Comparison of ENCODE assay signal across 1 cellular context in the genomic region with DNA sequence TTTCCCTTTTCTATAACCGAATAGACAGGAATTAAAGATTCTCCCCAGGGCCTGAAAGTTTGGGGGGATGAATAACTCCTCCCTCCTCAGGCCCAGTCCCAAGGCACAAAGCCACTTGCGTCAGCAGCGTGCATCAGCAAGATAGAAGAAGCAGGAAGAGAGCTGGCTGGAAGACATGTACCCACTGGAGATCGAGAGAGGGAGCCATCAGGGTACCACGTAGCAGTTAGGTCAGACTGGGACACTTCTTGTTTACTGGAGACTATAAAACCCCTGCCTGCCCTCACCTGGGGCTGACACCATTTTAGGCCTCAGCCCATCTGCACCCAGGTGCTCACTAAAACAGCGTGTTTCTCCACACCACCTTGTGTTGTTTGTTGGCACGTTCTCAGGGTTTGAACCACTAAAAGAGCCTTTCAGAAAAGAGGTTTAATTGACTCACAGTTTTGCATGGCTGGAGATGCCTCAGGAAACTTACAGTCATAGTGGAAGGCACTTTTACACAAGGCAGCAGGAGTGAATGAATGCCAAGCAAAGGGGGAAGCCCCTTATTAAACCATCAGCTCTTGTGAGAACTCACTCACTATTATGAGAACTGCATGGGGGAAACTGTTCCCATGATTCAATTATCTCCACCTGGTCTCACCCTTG.
TF ChIP-seq lines count a peak whose summit lies in the region.

No MANE protein-coding gene starts in this region.

TF ChIP-seq in GM12878, 131 proteins besides CTCF, POLR2A, EP300 and RAD21 (continued from another document):
- TF ChIP-seq PRDM15 (CRISPR knock-in tag; IDR thresholded peaks at IDR 0.05), result no peak
- no peak for TF ChIP-seq PKNOX1 (IDR thresholded peaks at IDR 0.05)
- 0 out of 2 replicates have a peak, but pooled peaks have one; percentile 24 for TF ChIP-seq EED (IDR thresholded peaks at IDR 0.05; ENCODE audit: low read depth)
- TF ChIP-seq MTA2 (IDR thresholded peaks at IDR 0.05; ENCODE audit: low read depth), result peak; percentile 42; the same call in 1 of the 2 replicates
- TF ChIP-seq ATF2 (IDR thresholded peaks at IDR 0.05; ENCODE audit: low read length), result peak; percentile 50
- no peak for TF ChIP-seq EGR1 (IDR thresholded peaks at IDR 0.05; ENCODE audit: borderline replicate concordance in 1 of 2, low read depth in 2 of 2, low read length in 2 of 2)
- TF ChIP-seq, protein P1, sequence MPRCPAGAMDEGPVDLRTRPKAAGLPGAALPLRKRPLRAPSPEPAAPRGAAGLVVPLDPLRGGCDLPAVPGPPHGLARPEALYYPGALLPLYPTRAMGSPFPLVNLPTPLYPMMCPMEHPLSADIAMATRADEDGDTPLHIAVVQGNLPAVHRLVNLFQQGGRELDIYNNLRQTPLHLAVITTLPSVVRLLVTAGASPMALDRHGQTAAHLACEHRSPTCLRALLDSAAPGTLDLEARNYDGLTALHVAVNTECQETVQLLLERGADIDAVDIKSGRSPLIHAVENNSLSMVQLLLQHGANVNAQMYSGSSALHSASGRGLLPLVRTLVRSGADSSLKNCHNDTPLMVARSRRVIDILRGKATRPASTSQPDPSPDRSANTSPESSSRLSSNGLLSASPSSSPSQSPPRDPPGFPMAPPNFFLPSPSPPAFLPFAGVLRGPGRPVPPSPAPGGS (IDR thresholded peaks at IDR 0.05; ENCODE audit: borderline replicate concordance, insufficient read depth, low read depth, low read length, poor library complexity, severe bottlenecking), result peak; percentile 33
- TF ChIP-seq TBL1XR1 (IDR thresholded peaks at IDR 0.05; ENCODE audit: low read depth, low read length), result no peak
- no peak for TF ChIP-seq STAT3 (IDR thresholded peaks at IDR 0.05; ENCODE audit: low read depth, low read length)
- peak; percentile 49; the same call in 1 of the 2 replicates for TF ChIP-seq PAX5 (IDR thresholded peaks at IDR 0.05; ENCODE audit: borderline replicate concordance, low read depth, low read length)
- TF ChIP-seq SUPT20H (IDR thresholded peaks at IDR 0.05; ENCODE audit: borderline replicate concordance, control insufficient read depth, low read depth, low read length), result no peak
- TF ChIP-seq ZBED1 (IDR thresholded peaks at IDR 0.05; ENCODE audit: borderline replicate concordance), result no peak
- TF ChIP-seq IRF4 (IDR thresholded peaks at IDR 0.05; ENCODE audit: low read depth, low read length), result peak; percentile 56; the same call in 1 of the 2 replicates
- TF ChIP-seq YY1 (IDR thresholded peaks at IDR 0.05; ENCODE audit: low read depth, low read length), result no peak
- TF ChIP-seq JUNB (IDR thresholded peaks at IDR 0.05), result peak; percentile 59
- TF ChIP-seq KAT2A (conservative IDR thresholded peaks at IDR 0.05; ENCODE audit: control insufficient read depth, low read depth, low read length), result no peak
- no peak for TF ChIP-seq CBX3 (IDR thresholded peaks at IDR 0.05; ENCODE audit: borderline replicate concordance, low read depth)
- TF ChIP-seq ETV6 (conservative IDR thresholded peaks at IDR 0.05 in 1 of 2, IDR thresholded peaks at IDR 0.05 in 1 of 2; ENCODE audit: borderline replicate concordance in 1 of 2, low read depth in 1 of 2), result peak in 1 of 2 experiments; percentile 39; a peak in 1 of 4 replicates
- no peak for TF ChIP-seq GABPA (IDR thresholded peaks at IDR 0.05; ENCODE audit: low read depth)
- TF ChIP-seq POU2F2 (IDR thresholded peaks at IDR 0.05; ENCODE audit: borderline replicate concordance, low read depth, low read length), result 0 out of 3 replicates have a peak, but pooled peaks have one; percentile 25
- TF ChIP-seq ESRRA (IDR thresholded peaks at IDR 0.05; ENCODE audit: low read length), result no peak
- TF ChIP-seq BHLHE40 (IDR thresholded peaks at IDR 0.05; ENCODE audit: borderline replicate concordance in 1 of 2, low read depth in 2 of 2, low read length in 1 of 2), result peak in 1 of 2 experiments; percentile 45; a peak in 1 of 4 replicates
- TF ChIP-seq RUNX3 (IDR thresholded peaks at IDR 0.05; ENCODE audit: low read length), result peak; percentile 34; the same call in 1 of the 2 replicates
- TF ChIP-seq SPI1 (IDR thresholded peaks at IDR 0.05; ENCODE audit: borderline replicate concordance, insufficient read depth, low read depth, low read length), result no peak
- no peak for TF ChIP-seq NR2C1 (IDR thresholded peaks at IDR 0.05)
- TF ChIP-seq ATF3 (IDR thresholded peaks at IDR 0.05; ENCODE audit: borderline replicate concordance, extremely low read depth, low read depth, low read length), result no peak
- no peak for TF ChIP-seq MXI1 (IDR thresholded peaks at IDR 0.05; ENCODE audit: low read depth, low read length)
- TF ChIP-seq CBX5 (IDR thresholded peaks at IDR 0.05; ENCODE audit: low read depth), result peak; percentile 75; the same call in 1 of the 2 replicates
- TF ChIP-seq, protein P2, sequence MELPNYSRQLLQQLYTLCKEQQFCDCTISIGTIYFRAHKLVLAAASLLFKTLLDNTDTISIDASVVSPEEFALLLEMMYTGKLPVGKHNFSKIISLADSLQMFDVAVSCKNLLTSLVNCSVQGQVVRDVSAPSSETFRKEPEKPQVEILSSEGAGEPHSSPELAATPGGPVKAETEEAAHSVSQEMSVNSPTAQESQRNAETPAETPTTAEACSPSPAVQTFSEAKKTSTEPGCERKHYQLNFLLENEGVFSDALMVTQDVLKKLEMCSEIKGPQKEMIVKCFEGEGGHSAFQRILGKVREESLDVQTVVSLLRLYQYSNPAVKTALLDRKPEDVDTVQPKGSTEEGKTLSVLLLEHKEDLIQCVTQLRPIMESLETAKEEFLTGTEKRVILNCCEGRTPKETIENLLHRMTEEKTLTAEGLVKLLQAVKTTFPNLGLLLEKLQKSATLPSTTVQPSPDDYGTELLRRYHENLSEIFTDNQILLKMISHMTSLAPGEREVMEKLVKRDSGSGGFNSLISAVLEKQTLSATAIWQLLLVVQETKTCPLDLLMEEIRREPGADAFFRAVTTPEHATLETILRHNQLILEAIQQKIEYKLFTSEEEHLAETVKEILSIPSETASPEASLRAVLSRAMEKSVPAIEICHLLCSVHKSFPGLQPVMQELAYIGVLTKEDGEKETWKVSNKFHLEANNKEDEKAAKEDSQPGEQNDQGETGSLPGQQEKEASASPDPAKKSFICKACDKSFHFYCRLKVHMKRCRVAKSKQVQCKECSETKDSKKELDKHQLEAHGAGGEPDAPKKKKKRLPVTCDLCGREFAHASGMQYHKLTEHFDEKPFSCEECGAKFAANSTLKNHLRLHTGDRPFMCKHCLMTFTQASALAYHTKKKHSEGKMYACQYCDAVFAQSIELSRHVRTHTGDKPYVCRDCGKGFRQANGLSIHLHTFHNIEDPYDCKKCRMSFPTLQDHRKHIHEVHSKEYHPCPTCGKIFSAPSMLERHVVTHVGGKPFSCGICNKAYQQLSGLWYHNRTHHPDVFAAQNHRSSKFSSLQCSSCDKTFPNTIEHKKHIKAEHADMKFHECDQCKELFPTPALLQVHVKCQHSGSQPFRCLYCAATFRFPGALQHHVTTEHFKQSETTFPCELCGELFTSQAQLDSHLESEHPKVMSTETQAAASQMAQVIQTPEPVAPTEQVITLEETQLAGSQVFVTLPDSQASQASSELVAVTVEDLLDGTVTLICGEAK (IDR thresholded peaks at IDR 0.05; ENCODE audit: borderline replicate concordance), result no peak
- TF ChIP-seq, protein P3, sequence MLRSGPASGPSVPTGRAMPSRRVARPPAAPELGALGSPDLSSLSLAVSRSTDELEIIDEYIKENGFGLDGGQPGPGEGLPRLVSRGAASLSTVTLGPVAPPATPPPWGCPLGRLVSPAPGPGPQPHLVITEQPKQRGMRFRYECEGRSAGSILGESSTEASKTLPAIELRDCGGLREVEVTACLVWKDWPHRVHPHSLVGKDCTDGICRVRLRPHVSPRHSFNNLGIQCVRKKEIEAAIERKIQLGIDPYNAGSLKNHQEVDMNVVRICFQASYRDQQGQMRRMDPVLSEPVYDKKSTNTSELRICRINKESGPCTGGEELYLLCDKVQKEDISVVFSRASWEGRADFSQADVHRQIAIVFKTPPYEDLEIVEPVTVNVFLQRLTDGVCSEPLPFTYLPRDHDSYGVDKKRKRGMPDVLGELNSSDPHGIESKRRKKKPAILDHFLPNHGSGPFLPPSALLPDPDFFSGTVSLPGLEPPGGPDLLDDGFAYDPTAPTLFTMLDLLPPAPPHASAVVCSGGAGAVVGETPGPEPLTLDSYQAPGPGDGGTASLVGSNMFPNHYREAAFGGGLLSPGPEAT (IDR thresholded peaks at IDR 0.05; ENCODE audit: low read depth), result no peak
- no peak for TF ChIP-seq SREBF1 (IDR thresholded peaks at IDR 0.05; ENCODE audit: low read length)
